ENCODE assay signal across 12 cellular contexts in genomic region chr7:36896956-36897594, GRCh38.
"Had no signal": no experiment of that assay in that cellular context is flagged by ENCODE, and none has a peak within 500 bp of the region (broad histone marks: within the 10 kb centered on the region; RNA-seq: fewer than 3 reads in every experiment).

No MANE protein-coding gene starts in this region.

- ATAC-seq: pancreas had no signal

- H3K9ac ChIP-seq: neural progenitor cell had no signal

- H3K27me3 ChIP-seq: neural progenitor cell, pancreas, stomach had no signal

- H3K4me1 ChIP-seq: neural progenitor cell, pancreas had no signal

- FAIRE-seq: keratinocyte, pancreas had no signal

- H3K4me3 ChIP-seq: neural progenitor cell, pancreas, stomach, thoracic aorta had no signal

- H3K36me3 ChIP-seq: neural progenitor cell, pancreas, thoracic aorta had no signal

- DNase-seq: activated CD4-positive, alpha-beta T cell treated with anti-CD3 and anti-CD28 coated beads for 48 hours; activated gamma-delta T cell treated with Interleukin-2 at 50 U/mL for 16 hours; activated naive CD8-positive, alpha-beta T cell treated with anti-CD3 and anti-CD28 coated beads for 36 hours; anterior cingulate cortex; dermis blood vessel endothelial cell; pancreas; retina; stimulated activated CD4-positive, alpha-beta T cell treated with anti-CD3 and anti-CD28 coated beads, Interleukin-4, amount 100 ng/mL, for 4 hours; stomach had no signal

- H3K4me2 ChIP-seq: neural progenitor cell had no signal

- H2AFZ ChIP-seq: neural progenitor cell had no signal

- H3K27ac ChIP-seq: neural progenitor cell, pancreas, stomach, thoracic aorta had no signal

- H3K9me3 ChIP-seq: pancreas, stomach, thoracic aorta had no signal
